ENCODE assay signal across 32 cellular contexts in the genomic region with DNA sequence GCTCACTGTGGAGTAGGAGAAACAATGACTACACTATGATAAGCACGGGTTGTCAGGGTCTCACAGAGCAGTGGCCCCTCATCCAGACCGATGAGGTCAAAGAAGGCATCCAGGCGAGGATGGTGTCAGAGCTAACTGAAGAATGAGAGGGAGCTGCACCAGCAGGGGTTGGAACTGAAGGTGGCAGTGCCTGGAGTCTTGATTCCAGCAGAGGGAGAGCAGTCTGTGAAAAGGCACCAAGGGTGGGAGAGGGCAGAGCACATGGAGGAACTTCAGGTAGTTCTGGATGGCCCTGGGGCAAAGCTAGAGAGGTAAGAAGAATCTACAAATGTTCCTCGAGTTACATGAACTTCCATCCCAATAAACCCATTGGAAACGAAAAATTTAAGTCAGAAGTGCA. TPM values are rescaled to one million over a fixed set of nuclear protein-coding genes. Genes with fewer than 3 reads are reported as not detected.
"Had no signal": no experiment of that assay in that cellular context is flagged by ENCODE, and none has a peak within 500 bp of the region (broad histone marks: within the 10 kb centered on the region; RNA-seq: fewer than 3 reads in every experiment).

No MANE protein-coding gene starts in this region.

- H3K9me2 ChIP-seq: SK-N-SH had no signal

- H3K27ac ChIP-seq: ascending aorta, cardiac muscle cell, SJCRH30 had no signal

- H3K4me1 Mint-ChIP-seq: activated CD4-positive, alpha-beta memory T cell treated with anti-CD3 and anti-CD28 coated beads, Interleukin-2, amount 10 ng/mL, durations not matched to agents 7 days and 5 days; activated CD8-positive, alpha-beta memory T cell treated with anti-CD3 and anti-CD28 coated beads, Interleukin-2, amount 10 ng/mL, durations not matched to agents 7 days and 5 days; activated naive CD8-positive, alpha-beta T cell treated with anti-CD3 and anti-CD28 coated beads for 36 hours; central memory CD8-positive, alpha-beta T cell had no signal

- H3K27me3 Mint-ChIP-seq: activated CD4-positive, alpha-beta memory T cell treated with anti-CD3 and anti-CD28 coated beads, Interleukin-2, amount 10 ng/mL, durations not matched to agents 7 days and 5 days; activated CD8-positive, alpha-beta memory T cell treated with anti-CD3 and anti-CD28 coated beads, Interleukin-2, amount 10 ng/mL, durations not matched to agents 7 days and 5 days; activated naive CD8-positive, alpha-beta T cell treated with anti-CD3 and anti-CD28 coated beads for 36 hours; central memory CD8-positive, alpha-beta T cell had no signal

- H3K4me2 ChIP-seq: SK-N-SH had no signal

- ATAC-seq: activated CD8-positive, alpha-beta memory T cell treated with anti-CD3 and anti-CD28 coated beads, Interleukin-2, amount 10 ng/mL, durations not matched to agents 7 days and 5 days; Panc1 had no signal

- H3K9me3 Mint-ChIP-seq: activated CD4-positive, alpha-beta memory T cell treated with anti-CD3 and anti-CD28 coated beads, Interleukin-2, amount 10 ng/mL, durations not matched to agents 7 days and 5 days; activated naive CD8-positive, alpha-beta T cell treated with anti-CD3 and anti-CD28 coated beads for 36 hours; central memory CD8-positive, alpha-beta T cell; T-helper 1 cell treated with Interleukin-12 subunit alpha and Interleukin-12 subunit beta and Interleukin-4 antibody, amounts not matched to agents 30 μg/mL and 1 μg/mL, for 36 hours had no signal

- H3K4me3 ChIP-seq: ascending aorta, cardiac muscle cell, MG63, SJCRH30 had no signal

- H3K9ac ChIP-seq: SK-N-SH had no signal

- H3K27me3 ChIP-seq: ascending aorta, cardiac muscle cell, MG63, SJCRH30 had no signal

- H3K36me3 ChIP-seq: cardiac muscle cell had no signal

- H3K9me3 ChIP-seq: ascending aorta, MG63, SJCRH30, SK-N-SH had no signal

- DNase-seq: activated CD4-positive, alpha-beta memory T cell treated with anti-CD3 and anti-CD28 coated beads, Interleukin-2, amount 10 ng/mL, durations not matched to agents 7 days and 5 days; activated CD4-positive, alpha-beta T cell treated with anti-CD3 and anti-CD28 coated beads for 1 hour; activated CD4-positive, alpha-beta T cell treated with anti-CD3 and anti-CD28 coated beads for 48 hours; activated CD4-positive, CD25-positive, alpha-beta regulatory T cell; activated CD8-positive, alpha-beta memory T cell treated with anti-CD3 and anti-CD28 coated beads for 24 hours; activated CD8-positive, alpha-beta memory T cell treated with anti-CD3 and anti-CD28 coated beads, Interleukin-2, amount 10 ng/mL, durations not matched to agents 7 days and 5 days; activated CD8-positive, alpha-beta memory T cell treated with anti-CD3 and anti-CD28 coated beads, Interleukin-2, amount 50 U/mL, for 48 hours; activated effector memory CD4-positive, alpha-beta T cell treated with Interleukin-2 at 50 U/mL for 16 hours; activated naive CD4-positive, alpha-beta T cell; activated naive CD4-positive, alpha-beta T cell treated with anti-CD3 and anti-CD28 coated beads, Interleukin-2, amount 50 U/mL, for 16 hours; activated naive CD8-positive, alpha-beta T cell treated with anti-CD3 and anti-CD28 coated beads for 36 hours; activated T-cell treated with anti-CD3 and anti-CD28 coated beads, Interleukin-2, amount 50 U/mL, for 48 hours; amygdala; Kasumi-1; MG63; NCI-H1048; NCI-H1105 treated with DMSO at 0.1 percent for 48 hours; NCI-H1436 treated with DMSO at 0.1 percent for 48 hours; NCI-H1694 treated with DMSO at 0.1 percent for 48 hours; NCI-H2029; NCI-H345; NCI-H524 treated with DMSO at 0.1 percent for 48 hours; SHP77; SJCRH30; SK-N-SH; T-helper 9 cell had no signal

- H3K4me3 Mint-ChIP-seq: activated CD4-positive, alpha-beta memory T cell treated with anti-CD3 and anti-CD28 coated beads, Interleukin-2, amount 10 ng/mL, durations not matched to agents 7 days and 5 days; activated CD8-positive, alpha-beta memory T cell treated with anti-CD3 and anti-CD28 coated beads, Interleukin-2, amount 10 ng/mL, durations not matched to agents 7 days and 5 days; activated naive CD8-positive, alpha-beta T cell treated with anti-CD3 and anti-CD28 coated beads for 36 hours; central memory CD8-positive, alpha-beta T cell; T-helper 1 cell treated with Interleukin-12 subunit alpha and Interleukin-12 subunit beta and Interleukin-4 antibody, amounts not matched to agents 30 μg/mL and 1 μg/mL, for 36 hours had no signal

- H3K4me1 ChIP-seq: ascending aorta, SJCRH30 had no signal

- H3K27ac Mint-ChIP-seq: activated CD4-positive, alpha-beta memory T cell treated with anti-CD3 and anti-CD28 coated beads, Interleukin-2, amount 10 ng/mL, durations not matched to agents 7 days and 5 days; activated CD8-positive, alpha-beta memory T cell treated with anti-CD3 and anti-CD28 coated beads, Interleukin-2, amount 10 ng/mL, durations not matched to agents 7 days and 5 days; activated naive CD8-positive, alpha-beta T cell treated with anti-CD3 and anti-CD28 coated beads for 36 hours; T-helper 1 cell treated with Interleukin-12 subunit alpha and Interleukin-12 subunit beta and Interleukin-4 antibody, amounts not matched to agents 30 μg/mL and 1 μg/mL, for 36 hours had no signal

RNA-seq across cellular contexts. Expression of gene SH2D6, which starts 51.3 kb away (rescaled TPM):
- total RNA-seq: ascending aorta, cardiac muscle cell, RPMI7951 had no signal
- polyA plus RNA-seq: cardiac muscle cell had no signal
